In genomic region chr20:34216382-34216742, GRCh38 we compare ENCODE assay signal across 1 cellular context.
TF ChIP-seq lines count a peak whose summit lies in the region.

No MANE protein-coding gene starts in this region.

TF ChIP-seq in GM23338, 12 proteins besides CTCF, POLR2A, EP300 and RAD21 (continued from another document):
- TF ChIP-seq REST (IDR thresholded peaks at IDR 0.05; ENCODE audit: unreplicated experiment): no peak
- no peak for TF ChIP-seq STAT1 (IDR thresholded peaks at IDR 0.05; ENCODE audit: unreplicated experiment)
- TF ChIP-seq POLR2AphosphoS5 (IDR thresholded peaks at IDR 0.05; ENCODE audit: low read depth): no peak
- TF ChIP-seq, protein P1, sequence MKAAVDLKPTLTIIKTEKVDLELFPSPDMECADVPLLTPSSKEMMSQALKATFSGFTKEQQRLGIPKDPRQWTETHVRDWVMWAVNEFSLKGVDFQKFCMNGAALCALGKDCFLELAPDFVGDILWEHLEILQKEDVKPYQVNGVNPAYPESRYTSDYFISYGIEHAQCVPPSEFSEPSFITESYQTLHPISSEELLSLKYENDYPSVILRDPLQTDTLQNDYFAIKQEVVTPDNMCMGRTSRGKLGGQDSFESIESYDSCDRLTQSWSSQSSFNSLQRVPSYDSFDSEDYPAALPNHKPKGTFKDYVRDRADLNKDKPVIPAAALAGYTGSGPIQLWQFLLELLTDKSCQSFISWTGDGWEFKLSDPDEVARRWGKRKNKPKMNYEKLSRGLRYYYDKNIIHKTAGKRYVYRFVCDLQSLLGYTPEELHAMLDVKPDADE (IDR thresholded peaks at IDR 0.05): no peak
- no peak for TF ChIP-seq CREB1 (CRISPR knock-in tag; IDR thresholded peaks at IDR 0.05; ENCODE audit: low read depth)
- TF ChIP-seq NANOG (IDR thresholded peaks at IDR 0.05; ENCODE audit: borderline replicate concordance): no peak
